In the genomic region with DNA sequence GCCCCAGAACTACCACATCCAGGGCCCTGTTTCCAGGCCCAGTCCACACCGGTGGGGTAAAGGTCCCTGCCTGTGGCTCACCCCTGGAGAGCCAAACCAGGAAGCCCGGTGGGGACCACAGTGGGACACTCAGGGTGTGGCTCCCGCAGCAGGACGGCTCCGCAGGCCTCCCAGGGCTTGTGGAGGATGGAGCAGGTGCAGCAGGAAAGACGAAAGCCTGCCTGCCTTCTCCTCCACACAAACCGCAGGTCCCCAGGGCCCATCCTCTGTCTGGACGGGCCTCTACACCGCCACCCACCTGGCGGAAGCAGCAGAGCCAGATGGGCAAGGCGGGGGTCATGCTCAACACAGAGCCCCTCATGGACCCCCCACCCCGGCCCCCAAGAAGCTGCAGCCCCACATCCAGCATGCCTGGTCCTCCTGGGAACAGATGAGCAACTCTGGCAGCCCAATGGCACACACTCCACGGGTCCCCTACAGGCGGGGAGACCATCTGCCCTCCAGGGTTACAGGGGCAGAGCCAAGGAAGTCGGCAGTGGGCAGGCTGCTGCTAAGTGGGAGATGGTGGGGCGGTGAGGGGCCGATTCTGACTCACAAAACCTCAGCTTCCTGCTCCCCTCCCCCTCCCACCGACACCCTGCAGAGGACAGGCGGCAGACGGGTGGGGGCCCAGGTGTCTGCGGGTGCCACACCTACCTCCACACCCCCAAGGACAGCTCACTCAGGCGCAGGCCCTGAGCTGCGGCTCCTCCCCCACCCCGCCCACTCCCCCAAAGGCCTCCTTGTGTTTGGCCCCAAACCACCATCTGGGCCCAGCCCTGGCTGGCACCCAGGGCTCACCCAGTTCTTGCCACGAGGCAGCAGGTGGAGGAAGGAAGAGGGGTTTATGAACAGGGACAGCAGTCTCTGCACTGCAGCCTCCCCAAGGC, we compare ENCODE assay signal across 9 cellular contexts. TPM values are rescaled to one million over a fixed set of nuclear protein-coding genes. Genes with fewer than 3 reads are reported as not detected.
DNase-seq lines count a peak whose midpoint lies in the region; ATAC-seq and TF ChIP-seq lines count a peak whose summit lies in the region.
"Had no signal": no experiment of that assay in that cellular context is flagged by ENCODE, and none has a peak within 500 bp of the region (broad histone marks: within the 10 kb centered on the region; RNA-seq: fewer than 3 reads in every experiment).

No MANE protein-coding gene starts in this region.

- no peak overlapping the region for H3K9ac ChIP-seq in SK-N-MC (ENCODE audit: insufficient read length)

- peak overlapping the region; percentile 56 for H3K4me3 Mint-ChIP-seq in activated naive CD4-positive, alpha-beta T cell treated with anti-CD3 and anti-CD28 coated beads for 36 hours

- H3K27ac Mint-ChIP-seq in activated naive CD4-positive, alpha-beta T cell treated with anti-CD3 and anti-CD28 coated beads for 36 hours = peak overlapping the region; percentile 89

- no peak for TF ChIP-seq CTCF in GM20000 (IDR thresholded peaks at IDR 0.05; ENCODE audit: extremely low read depth, missing control alignments)

- CTCF ChIA-PET in activated naive CD4-positive, alpha-beta T cell treated with anti-CD3 and anti-CD28 coated beads for 36 hours (lab: Charles Lee) = interaction anchor here (0.7 to 2.0 kb wide), 4 partner anchors 10 to 64 kb away, joined by 3 to 11 read pairs (median 6); partner anchors contain the start of gene SCO2

- peak overlapping the region; percentile 30; the same call in 1 of the 2 replicates for H3K4me3 ChIP-seq in SK-N-MC

- no peaks in the 10 kb centered on the region for H3K27me3 Mint-ChIP-seq in activated naive CD4-positive, alpha-beta T cell treated with anti-CD3 and anti-CD28 coated beads for 36 hours (ENCODE audit: low read depth)

- H3K9me3 Mint-ChIP-seq in activated naive CD4-positive, alpha-beta T cell treated with anti-CD3 and anti-CD28 coated beads for 36 hours = no peaks in the 10 kb centered on the region

- DNase-seq in DMS153 (lab: John Stamatoyannopoulos, UW) (peak; percentile 87), GM20000 (ENCODE audit: low spot score) (peak; percentile 93), HT1080 (ENCODE audit: low read depth) (peak; percentile 96), SK-N-MC (ENCODE audit: low read depth, low spot score) (no peak), kidney tubule cell (ENCODE audit: low spot score) (peak; percentile 75)
- DNase-seq in activated naive CD4-positive, alpha-beta T cell treated with anti-CD3 and anti-CD28 coated beads for 36 hours = peak; percentile 97
- DNase-seq in stimulated activated CD8-positive, alpha-beta memory T cell treated with anti-CD3 and anti-CD28 coated beads, Interleukin-7, amount 100 ng/mL, for 1 hour (ENCODE audit: low read depth in 2 of 2) = peak; percentile 92 to 95

- H3K27ac ChIP-seq in SK-N-MC = no peak overlapping the region

- H3K9me3 ChIP-seq in SK-N-MC (ENCODE audit: low read depth, low read length) = no peaks in the 10 kb centered on the region

- ATAC-seq in HG03025 (IDR thresholded peaks at IDR 0.05; ENCODE audit: low FRiP score, unreplicated experiment) = no peak

- peaks cover 58% of the 10 kb centered on the region for H3K4me1 Mint-ChIP-seq in activated naive CD4-positive, alpha-beta T cell treated with anti-CD3 and anti-CD28 coated beads for 36 hours (ENCODE audit: low read depth)

- peaks cover 13% of the 10 kb centered on the region; the same call in 1 of the 2 replicates for H3K36me3 ChIP-seq in SK-N-MC (ENCODE audit: insufficient read depth, low read length)

- peaks cover 4% of the 10 kb centered on the region for H3K36me3 Mint-ChIP-seq in activated naive CD4-positive, alpha-beta T cell treated with anti-CD3 and anti-CD28 coated beads for 36 hours (ENCODE audit: low read depth)

- intact Hi-C loops in activated naive CD4-positive, alpha-beta T cell treated with anti-CD3 and anti-CD28 coated beads for 36 hours (cut with micrococcal nuclease) = loop anchor here (1.0 to 10.0 kb wide), 4 partner anchors 38 to 507 kb away; partner anchors contain the start of genes LMF2, PIM3 and TUBGCP6

RNA-seq across cellular contexts. Expression of gene SBF1, which starts 5.2 kb away (rescaled TPM):
- 65.2 and 76.2 TPM in 2 replicates for total RNA-seq in HT1080 (2014; rRNA removed; shearing (Covaris generic))
- 39.6 and 40.7 TPM in 2 replicates for polyA plus RNA-seq in HT1080 (2015; cell fraction: cytosol; rRNA removed)
- polyA plus RNA-seq in HT1080 (2015; cell fraction: nucleus; rRNA removed) = 79.4 and 81.4 TPM in 2 replicates
- total RNA-seq in activated naive CD4-positive, alpha-beta T cell treated with anti-CD3 and anti-CD28 coated beads for 36 hours = 100 to 1,000 TPM; 100 TPM

RNA-seq across cellular contexts. Expression of gene ADM2, which starts 11.7 kb away (rescaled TPM):
- total RNA-seq in HT1080 (2014; rRNA removed; shearing (Covaris generic)) = 0.67 and 0.79 TPM in 2 replicates
- polyA plus RNA-seq in HT1080 (2015; cell fraction: cytosol; rRNA removed) = 6.1 and 9.5 TPM in 2 replicates
- 9.2 and 10.3 TPM in 2 replicates for polyA plus RNA-seq in HT1080 (2015; cell fraction: nucleus; rRNA removed)
- 1 to 10 TPM; 7.5 to 8.3 TPM for total RNA-seq in activated naive CD4-positive, alpha-beta T cell treated with anti-CD3 and anti-CD28 coated beads for 36 hours

RNA-seq across cellular contexts. Expression of gene MIOX, which starts 17.0 kb away (rescaled TPM):
- 0.13 TPM in 1 of 2 replicates, not detected in the other for total RNA-seq in HT1080 (2014; rRNA removed; shearing (Covaris generic))
- 0.13 and 0.43 TPM in 2 replicates for polyA plus RNA-seq in HT1080 (2015; cell fraction: cytosol; rRNA removed)
- 0.75 and 0.94 TPM in 2 replicates for polyA plus RNA-seq in HT1080 (2015; cell fraction: nucleus; rRNA removed)
- total RNA-seq in activated naive CD4-positive, alpha-beta T cell treated with anti-CD3 and anti-CD28 coated beads for 36 hours = under 1 TPM in 1 of 2 experiments, not detected in 1; 0.31 TPM
- total RNA-seq: temporal lobe had no signal

RNA-seq across cellular contexts. Expression of gene LMF2, which starts 37.9 kb away (rescaled TPM):
- 36.7 and 54.3 TPM in 2 replicates for total RNA-seq in HT1080 (2014; rRNA removed; shearing (Covaris generic))
- polyA plus RNA-seq in HT1080 (2015; cell fraction: cytosol; rRNA removed) = 35.4 and 37.6 TPM in 2 replicates
- 228 and 230 TPM in 2 replicates for polyA plus RNA-seq in HT1080 (2015; cell fraction: nucleus; rRNA removed)
- total RNA-seq in activated naive CD4-positive, alpha-beta T cell treated with anti-CD3 and anti-CD28 coated beads for 36 hours = 10 to 100 TPM; 41.4 to 42.0 TPM

RNA-seq across cellular contexts. Expression of gene NCAPH2, which starts 38.4 kb away (rescaled TPM):
- 65.3 and 73.2 TPM in 2 replicates for total RNA-seq in HT1080 (2014; rRNA removed; shearing (Covaris generic))
- 31.7 and 38.7 TPM in 2 replicates for polyA plus RNA-seq in HT1080 (2015; cell fraction: cytosol; rRNA removed)
- polyA plus RNA-seq in HT1080 (2015; cell fraction: nucleus; rRNA removed) = 60.7 and 62.1 TPM in 2 replicates
- 100 to 1,000 TPM; 104 to 115 TPM for total RNA-seq in activated naive CD4-positive, alpha-beta T cell treated with anti-CD3 and anti-CD28 coated beads for 36 hours
